Comparison of ENCODE assay signal across 15 cellular contexts in the genomic region with DNA sequence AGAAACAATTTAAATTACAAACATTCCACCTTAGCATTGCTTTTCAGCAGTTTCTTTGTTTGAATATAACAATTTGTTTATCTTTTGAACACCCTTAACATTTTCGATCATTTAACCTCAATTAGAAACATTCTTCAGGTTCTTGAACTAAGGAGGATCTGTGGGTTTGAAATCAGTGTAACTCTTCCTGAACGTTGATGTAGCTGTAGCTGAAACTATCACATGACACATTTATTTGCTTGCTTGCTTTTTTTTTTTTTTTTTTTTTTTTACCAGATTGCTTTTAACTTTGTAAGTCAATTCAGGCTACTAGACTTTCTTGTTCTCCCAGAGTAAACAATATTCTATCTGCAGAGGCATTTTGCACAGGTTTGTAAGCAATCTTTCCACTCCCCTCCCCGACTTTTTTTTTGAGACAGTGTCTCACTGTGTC. TPM values are rescaled to one million over a fixed set of nuclear protein-coding genes. Genes with fewer than 3 reads are reported as not detected.
A peak's percentile ranks its signal among the peaks of the same experiment; 100 is the strongest.
DNase-seq lines count a peak whose midpoint lies in the region; ATAC-seq and TF ChIP-seq lines count a peak whose summit lies in the region.
"Had no signal": no experiment of that assay in that cellular context is flagged by ENCODE, and none has a peak within 500 bp of the region (broad histone marks: within the 10 kb centered on the region; RNA-seq: fewer than 3 reads in every experiment).

No MANE protein-coding gene starts in this region.

- H3K4me3 ChIP-seq in Caco-2 (ENCODE audit: low read depth, low read length) (no peak overlapping the region), MM.1S (ENCODE audit: low read length) (no peak overlapping the region), choroid plexus epithelial cell (ENCODE audit: low read depth, low read length) (no peak overlapping the region), mucosa of descending colon (no peak overlapping the region), heart right ventricle (no peak overlapping the region)
- H3K4me3 ChIP-seq in naive thymus-derived CD4-positive, alpha-beta T cell (ENCODE audit: low read length): no peak overlapping the region

- ATAC-seq in mucosa of descending colon (peak; percentile 51), heart right ventricle (no peak)
- ATAC-seq in naive thymus-derived CD4-positive, alpha-beta T cell: no peak
- ATAC-seq: sciatic nerve had no signal

- H3K9me3 Mint-ChIP-seq in Caco-2 (ENCODE audit: unreplicated experiment): no peaks in the 10 kb centered on the region
- H3K9me3 Mint-ChIP-seq in naive thymus-derived CD4-positive, alpha-beta T cell: no peaks in the 10 kb centered on the region

- POLR2A ChIA-PET in Caco-2 (lab: Charles Lee): no interaction called here
- POLR2A ChIA-PET in naive thymus-derived CD4-positive, alpha-beta T cell (lab: Charles Lee): no interaction called here

- H3K79me2 ChIP-seq in MM.1S (ENCODE audit: low read length): no peaks in the 10 kb centered on the region

- 58 to 68% methylated on average over 3 of the region's 3 CpGs for WGBS in heart right ventricle, 2 donors

- peak; percentile 41 to 63 for DNase-seq in Caco-2
- DNase-seq in MM.1S: peak; percentile 42
- peak; percentile 53 for DNase-seq in choroid plexus epithelial cell (ENCODE audit: low read depth)
- DNase-seq in mucosa of descending colon: no peak
- no peak for DNase-seq in NCI-H510A treated with DMSO at 0.1 percent for 48 hours (lab: John Stamatoyannopoulos, UW)
- DNase-seq in heart right ventricle: no peak
- no peak for DNase-seq in naive thymus-derived CD4-positive, alpha-beta T cell
- DNase-seq in Kasumi-1 (lab: John Stamatoyannopoulos, UW): no peak
- DNase-seq: AML-193; erythroblast; kidney; NCI-H1930; NCI-H524 treated with DMSO at 0.1 percent for 48 hours; stimulated activated CD4-positive, alpha-beta T cell treated with anti-CD3 and anti-CD28 coated beads, Interleukin-1b, Interleukin-23, amount 100 ng/mL, for 48 hours had no signal

- intact Hi-C loops in Caco-2 (cut with micrococcal nuclease; ENCODE audit: unreplicated experiment) (loop anchor here (1.0 to 5.0 kb wide), 4 partner anchors 18 to 141 kb away; no protein-coding TSS in a partner anchor), mucosa of descending colon (cut with DNase I, micrococcal nuclease) (no loop called here), heart right ventricle (cut with DNase I) (no loop called here)
- intact Hi-C loops in naive thymus-derived CD4-positive, alpha-beta T cell (cut with micrococcal nuclease): loop anchor here in 1 of 2 donors (10.0 kb wide), 1 partner anchor 411 kb away; no protein-coding TSS in a partner anchor

- no peak overlapping the region for H2AFZ ChIP-seq in MM.1S (ENCODE audit: low read length)

- no peaks in the 10 kb centered on the region for H3K9me3 ChIP-seq in Caco-2
- H3K9me3 ChIP-seq in MM.1S (replicated peaks; ENCODE audit: insufficient read depth, low read length): no peaks in the 10 kb centered on the region
- no peaks in the 10 kb centered on the region for H3K9me3 ChIP-seq in mucosa of descending colon
- no peaks in the 10 kb centered on the region for H3K9me3 ChIP-seq in heart right ventricle
- no peaks in the 10 kb centered on the region for H3K9me3 ChIP-seq in naive thymus-derived CD4-positive, alpha-beta T cell (ENCODE audit: control insufficient read depth in 2 of 3, low read length in 3 of 3)

- no peak overlapping the region for H3K9ac ChIP-seq in MM.1S (ENCODE audit: low read length)

- H3K4me2 ChIP-seq in MM.1S (ENCODE audit: low read depth, low read length): peak overlapping the region; percentile 22; the same call in 1 of the 2 replicates

- peaks cover 31% of the 10 kb centered on the region for H3K4me1 Mint-ChIP-seq in Caco-2 (ENCODE audit: low read depth, unreplicated experiment)
- H3K4me1 Mint-ChIP-seq in naive thymus-derived CD4-positive, alpha-beta T cell: peaks cover 13 to 26% (median 20%) of the 10 kb centered on the region in 7 donors

- peak overlapping the region; percentile 68 for H3K27ac Mint-ChIP-seq in Caco-2 (ENCODE audit: unreplicated experiment)
- no peak overlapping the region for H3K27ac Mint-ChIP-seq in naive thymus-derived CD4-positive, alpha-beta T cell

- H4K20me1 ChIP-seq in MM.1S (ENCODE audit: insufficient read depth, low read length): no peaks in the 10 kb centered on the region

- H3K4me3 Mint-ChIP-seq in Caco-2 (ENCODE audit: unreplicated experiment): peak overlapping the region; percentile 54
- no peak overlapping the region for H3K4me3 Mint-ChIP-seq in naive thymus-derived CD4-positive, alpha-beta T cell

- TF ChIP-seq CTCF in Caco-2 (IDR thresholded peaks at IDR 0.05; ENCODE audit: insufficient read depth in 1 of 2, low read depth in 1 of 2, low read length in 1 of 2, severe bottlenecking in 1 of 2, unreplicated experiment in 1 of 2): no peak
- no peak for TF ChIP-seq CTCF in MM.1S (IDR thresholded peaks at IDR 0.05; ENCODE audit: low read length)
- TF ChIP-seq CTCF in choroid plexus epithelial cell (conservative IDR thresholded peaks at IDR 0.05; ENCODE audit: low read depth, low read length): no peak
- TF ChIP-seq CTCF in mucosa of descending colon (IDR thresholded peaks at IDR 0.05): no peak
- TF ChIP-seq CTCF in heart right ventricle (IDR thresholded peaks at IDR 0.05): no peak

- H3K27ac ChIP-seq in MM.1S (ENCODE audit: low read length) (no peak overlapping the region), heart right ventricle (no peak overlapping the region)
- no peak overlapping the region for H3K27ac ChIP-seq in naive thymus-derived CD4-positive, alpha-beta T cell (ENCODE audit: low read depth, low read length)

- H3K36me3 ChIP-seq in Caco-2 (ENCODE audit: control insufficient read depth, insufficient read depth, low read length) (no peaks in the 10 kb centered on the region; the same call in none of the 2 replicates), MM.1S (replicated peaks; ENCODE audit: insufficient read depth, low read length) (no peaks in the 10 kb centered on the region), mucosa of descending colon (ENCODE audit: low read depth) (no peaks in the 10 kb centered on the region), heart right ventricle (no peaks in the 10 kb centered on the region)
- H3K36me3 ChIP-seq in naive thymus-derived CD4-positive, alpha-beta T cell (ENCODE audit: control insufficient read depth in 2 of 3, insufficient read depth in 3 of 3, low read length in 3 of 3): no peaks in the 10 kb centered on the region

- CTCF ChIA-PET in Caco-2 (lab: Charles Lee): interaction anchor here (0.6 kb wide), 2 partner anchors 149 to 1297 kb away, joined by 3 read pairs; no protein-coding TSS in a partner anchor
- CTCF ChIA-PET in naive thymus-derived CD4-positive, alpha-beta T cell (lab: Charles Lee): no interaction called here

- no peaks in the 10 kb centered on the region for H3K27me3 Mint-ChIP-seq in Caco-2 (ENCODE audit: insufficient read depth, unreplicated experiment)
- no peaks in the 10 kb centered on the region for H3K27me3 Mint-ChIP-seq in naive thymus-derived CD4-positive, alpha-beta T cell

- no TSS peak for BruUV-seq in Caco-2 (replicated peaks; lab: Mats Ljungman, UMichigan)

- H3F3A ChIP-seq in MM.1S (ENCODE audit: insufficient read depth, low read length): no peaks in the 10 kb centered on the region

- H3K36me3 Mint-ChIP-seq in Caco-2 (ENCODE audit: insufficient read depth, unreplicated experiment): no peaks in the 10 kb centered on the region
- H3K36me3 Mint-ChIP-seq in naive thymus-derived CD4-positive, alpha-beta T cell: peaks cover 4 to 41% (median 17%) of the 10 kb centered on the region in 5 donors

- no peaks in the 10 kb centered on the region for H3K27me3 ChIP-seq in Caco-2 (replicated peaks; ENCODE audit: control insufficient read depth, insufficient read depth, low read length)
- no peaks in the 10 kb centered on the region for H3K27me3 ChIP-seq in MM.1S (replicated peaks; ENCODE audit: insufficient read depth, low read length)
- H3K27me3 ChIP-seq in heart right ventricle: no peaks in the 10 kb centered on the region
- H3K27me3 ChIP-seq in naive thymus-derived CD4-positive, alpha-beta T cell (ENCODE audit: control insufficient read depth in 2 of 2, insufficient read depth in 2 of 2, low read length in 2 of 2): no peaks in the 10 kb centered on the region

- H3K9me2 ChIP-seq in MM.1S (replicated peaks; ENCODE audit: insufficient read depth, low read length): no peaks in the 10 kb centered on the region

- H3K4me1 ChIP-seq in Caco-2 (peaks cover 16% of the 10 kb centered on the region), MM.1S (ENCODE audit: low read length) (peaks cover 14% of the 10 kb centered on the region), mucosa of descending colon (ENCODE audit: low read depth) (peaks cover 2% of the 10 kb centered on the region), heart right ventricle (peaks cover 0 to 6% (median 0%) of the 10 kb centered on the region in 9 donors)
- H3K4me1 ChIP-seq in naive thymus-derived CD4-positive, alpha-beta T cell (ENCODE audit: control insufficient read depth in 2 of 2, insufficient read depth in 2 of 2, low read length in 2 of 2): no peaks in the 10 kb centered on the region

RNA-seq across cellular contexts. Expression of gene GPD2, which starts 47.6 kb away (rescaled TPM):
- total RNA-seq in Caco-2 (2022): 56.8 and 58.3 TPM in 2 replicates
- total RNA-seq in mucosa of descending colon: 10 to 100 TPM; 42.9 to 83.5 (median 77.9) TPM
- total RNA-seq in heart right ventricle: 10 to 100 TPM; 10.7 to 20.9 (median 15.5) TPM
- polyA plus RNA-seq in heart right ventricle: 1 to 10 TPM; 3.7 to 4.5 TPM
- 10 to 100 TPM in 4 of 5 experiments, 1 to 10 TPM in 1; 7.8 to 17.1 (median 11.6) TPM for total RNA-seq in naive thymus-derived CD4-positive, alpha-beta T cell
- polyA plus RNA-seq in naive thymus-derived CD4-positive, alpha-beta T cell: 1 to 10 TPM; 2.9 to 8.0 TPM

Comparison
In these comparisons a context has a peak if more than half of its experiments do, and no peak if none do; other contexts are left out.
1. DNase-seq: peak in Caco-2 (2 of 2), MM.1S (single experiment) and choroid plexus epithelial cell (single experiment); none in mucosa of descending colon (0 of 3), NCI-H510A treated with DMSO at 0.1 percent for 48 hours (single experiment), heart right ventricle (0 of 2), naive thymus-derived CD4-positive, alpha-beta T cell (0 of 9) and Kasumi-1 (0 of 2).